Comparison of ENCODE assay signal across 9 cellular contexts in genomic region chr20:47304287-47304686, GRCh38. TPM values are rescaled to one million over a fixed set of nuclear protein-coding genes. Genes with fewer than 3 reads are reported as not detected.
DNase-seq lines count a peak whose midpoint lies in the region; ATAC-seq and TF ChIP-seq lines count a peak whose summit lies in the region.
"Had no signal": no experiment of that assay in that cellular context is flagged by ENCODE, and none has a peak within 500 bp of the region (broad histone marks: within the 10 kb centered on the region; RNA-seq: fewer than 3 reads in every experiment).

No MANE protein-coding gene starts in this region.

- TF ChIP-seq POLR2A in Peyer's patch (IDR thresholded peaks at IDR 0.05): peak in 1 of 2 donors; percentile 20

- WGBS in H9 (ENCODE audit: extremely low coverage, insufficient read length, low lambda C conversion rate): no CpG with 5 or more reads among the region's 3 CpGs
- WGBS in heart right ventricle, 2 donors: 61 to 70% methylated on average over 3 of the region's 3 CpGs

- no peak overlapping the region for H2BK5ac ChIP-seq in H9 (ENCODE audit: insufficient read length, low read length)

- no peak overlapping the region for H3K4me3 Mint-ChIP-seq in H9

- H3K18ac ChIP-seq in H9 (ENCODE audit: insufficient read length, low read depth, low read length): no peak overlapping the region

- H3K23me2 ChIP-seq in H9 (ENCODE audit: insufficient read length, low read depth, low read length, poor library complexity, severe bottlenecking): no peaks in the 10 kb centered on the region

- peaks cover 39 to 85% (median 60%) of the 10 kb centered on the region in 3 experiments; a peak in 6 of 7 replicates for H3K36me3 Mint-ChIP-seq in H9 (ENCODE audit: insufficient read depth in 1 of 3, low read depth in 3 of 3)

- peaks cover 28% of the 10 kb centered on the region in 2 experiments for H3K4me1 Mint-ChIP-seq in H9

- no peak overlapping the region for H3K14ac ChIP-seq in H9 (ENCODE audit: insufficient read depth, low read length)

- H3K4me1 ChIP-seq in H9 (ENCODE audit: insufficient read depth, low read length): no peaks in the 10 kb centered on the region
- H3K4me1 ChIP-seq in Peyer's patch: peaks cover 0 to 25% (median 5%) of the 10 kb centered on the region in 4 donors
- peaks cover 12 to 39% (median 32%) of the 10 kb centered on the region in 9 donors for H3K4me1 ChIP-seq in heart right ventricle
- peaks cover 22% of the 10 kb centered on the region for H3K4me1 ChIP-seq in rectal smooth muscle tissue (ENCODE audit: control insufficient read depth, insufficient read depth, low read length)

- ATAC-seq in heart right ventricle: peak in 6 of 8 donors; percentile 24 to 43 (median 36)

- H3K27me3 Mint-ChIP-seq in H9 (ENCODE audit: low read depth): no peaks in the 10 kb centered on the region

- H2BK20ac ChIP-seq in H9 (ENCODE audit: low read depth, low read length, poor library complexity, severe bottlenecking): no peak overlapping the region

- no peak overlapping the region for H3K56ac ChIP-seq in H9 (ENCODE audit: insufficient read length, low read depth, low read length)

- no peak overlapping the region for H3K27ac ChIP-seq in H9 (ENCODE audit: insufficient read length, low read depth, low read length)
- peak overlapping the region in 3 of 4 donors; percentile 34 to 63 (median 59) for H3K27ac ChIP-seq in Peyer's patch
- peak overlapping the region in 9 of 10 donors; percentile 37 to 68 (median 54) for H3K27ac ChIP-seq in heart right ventricle
- peak overlapping the region; percentile 86 for H3K27ac ChIP-seq in rectal smooth muscle tissue (ENCODE audit: low read depth, low read length)
- H3K27ac ChIP-seq: WERI-Rb-1 had no signal

- H4K8ac ChIP-seq in H9 (replicated peaks; ENCODE audit: insufficient read length, low read depth, low read length): no peak overlapping the region

- H3K4ac ChIP-seq in H9 (ENCODE audit: low read depth, low read length): no peak overlapping the region

- H3T11ph ChIP-seq in H9 (ENCODE audit: low read length): no peak overlapping the region

- no peak overlapping the region for H2BK120ac ChIP-seq in H9 (ENCODE audit: low read depth, low read length, poor library complexity, severe bottlenecking)

- peaks cover 9% of the 10 kb centered on the region for H3K79me1 ChIP-seq in H9 (ENCODE audit: insufficient read depth, low read depth, low read length, poor library complexity, severe bottlenecking)

- H3K9me3 Mint-ChIP-seq in H9: no peaks in the 10 kb centered on the region

- no peak overlapping the region for H3K4me2 ChIP-seq in H9 (ENCODE audit: insufficient read depth, insufficient read length, low read length)

- H3K9ac ChIP-seq in H9 (ENCODE audit: extremely low read depth, insufficient read length, low read length) (no peak overlapping the region), rectal smooth muscle tissue (ENCODE audit: low read length) (no peak overlapping the region)

- peak overlapping the region; percentile 61 to 87 (median 87); a peak in 6 of 7 replicates for H3K27ac Mint-ChIP-seq in H9

- H4K20me1 ChIP-seq in H9 (ENCODE audit: control insufficient read depth, insufficient read depth, insufficient read length): no peaks in the 10 kb centered on the region

- H3K23ac ChIP-seq in H9 (ENCODE audit: insufficient read length, low read depth, low read length): no peak overlapping the region

- H2BK12ac ChIP-seq in H9 (ENCODE audit: insufficient read length, low read depth, low read length): no peak overlapping the region

- DNase-seq in H9 (no peak), Peyer's patch (peak in 1 of 3 donors; percentile 38), heart right ventricle (no peak), globus pallidus (ENCODE audit: low spot score) (no peak), hepatic stellate cell (ENCODE audit: low spot score) (no peak), putamen (ENCODE audit: low spot score) (no peak), NCI-H1436 (lab: John Stamatoyannopoulos, UW) (no peak)
- DNase-seq: WERI-Rb-1 had no signal

- peaks cover 12% of the 10 kb centered on the region; the same call in 1 of the 2 replicates for H3K79me2 ChIP-seq in H9 (ENCODE audit: insufficient read depth, low read length)

- intact Hi-C loops in heart right ventricle (cut with DNase I): loop anchor here in 1 of 10 donors (5.0 kb wide), 1 partner anchor 78 kb away; no protein-coding TSS in a partner anchor

- TF ChIP-seq CTCF in H9 (conservative IDR thresholded peaks at IDR 0.05) (no peak), Peyer's patch (IDR thresholded peaks at IDR 0.05) (peak in 4 of 6 experiments; percentile 6 to 58 (median 50)), heart right ventricle (IDR thresholded peaks at IDR 0.05) (peak in 1 of 9 donors; percentile 23)

- peaks cover 0 to 58% (median 0%) of the 10 kb centered on the region in 3 donors for H3K36me3 ChIP-seq in Peyer's patch
- H3K36me3 ChIP-seq in heart right ventricle: peaks cover 0 to 91% (median 19%) of the 10 kb centered on the region in 9 donors
- H3K36me3 ChIP-seq in rectal smooth muscle tissue (ENCODE audit: control insufficient read depth, insufficient read depth, low read length): peaks cover 4% of the 10 kb centered on the region

- H2AK5ac ChIP-seq in H9 (ENCODE audit: insufficient read length, low read length): no peak overlapping the region

- H3K27me3 ChIP-seq in H9 (ENCODE audit: insufficient read depth, low read length): no peaks in the 10 kb centered on the region
- no peaks in the 10 kb centered on the region for H3K27me3 ChIP-seq in Peyer's patch
- no peaks in the 10 kb centered on the region for H3K27me3 ChIP-seq in heart right ventricle
- no peaks in the 10 kb centered on the region for H3K27me3 ChIP-seq in rectal smooth muscle tissue (ENCODE audit: control insufficient read depth, insufficient read depth, low read length)

- no peak overlapping the region for H2BK15ac ChIP-seq in H9 (ENCODE audit: low read depth, low read length)

- no peak overlapping the region for H4K5ac ChIP-seq in H9 (ENCODE audit: insufficient read length, low read depth, low read length)

- H3K4me3 ChIP-seq in Peyer's patch (no peak overlapping the region), heart right ventricle (no peak overlapping the region), rectal smooth muscle tissue (ENCODE audit: low read length) (no peak overlapping the region)

- no peaks in the 10 kb centered on the region for H3K9me3 ChIP-seq in H9 (ENCODE audit: control insufficient read depth, low read depth, low read length)
- H3K9me3 ChIP-seq in Peyer's patch: no peaks in the 10 kb centered on the region
- H3K9me3 ChIP-seq in heart right ventricle: no peaks in the 10 kb centered on the region

- H4K91ac ChIP-seq in H9 (ENCODE audit: insufficient read length, low read depth, low read length): no peak overlapping the region

- no peak overlapping the region for H2AFZ ChIP-seq in H9 (ENCODE audit: low read length)

RNA-seq across cellular contexts. Expression of gene ZMYND8, which starts 52.2 kb away (rescaled TPM):
- total RNA-seq in H9 (2021): 158 and 162 TPM in 2 replicates
- total RNA-seq in Peyer's patch: 100 to 1,000 TPM in 1 of 4 donors, 10 to 100 TPM in 3; 51.3 to 106 (median 94.0) TPM
- 10 to 100 TPM; 22.0 to 39.0 (median 29.0) TPM for total RNA-seq in heart right ventricle
- 10 to 100 TPM in 1 of 2 donors, 1 to 10 TPM in 1; 6.4 to 22.5 TPM for polyA plus RNA-seq in heart right ventricle
